In genomic region chr12:107271523-107271922, GRCh38 we compare ENCODE assay signal across 27 cellular contexts.
"Had no signal": no experiment of that assay in that cellular context is flagged by ENCODE, and none has a peak within 500 bp of the region (broad histone marks: within the 10 kb centered on the region; RNA-seq: fewer than 3 reads in every experiment).

No MANE protein-coding gene starts in this region.

- H3K4me3 ChIP-seq: stomach, suprapubic skin, testis, thoracic aorta, thyroid gland, tibial artery, tibial nerve, transverse colon, upper lobe of left lung, upper lobe of right lung, uterus, vagina had no signal

- H3K27me3 ChIP-seq: stomach, suprapubic skin, testis, thyroid gland, tibial artery, tibial nerve, transverse colon, upper lobe of left lung, upper lobe of right lung, uterus, vagina had no signal

- H3K9me3 ChIP-seq: stomach, suprapubic skin, testis, thoracic aorta, thyroid gland, tibial artery, tibial nerve, transverse colon, upper lobe of left lung, upper lobe of right lung, uterus, vagina had no signal

- FAIRE-seq: urothelium cell line had no signal

- DNase-seq: stimulated activated CD4-positive, alpha-beta T cell treated with anti-CD3 and anti-CD28 coated beads, Interleukin-2, amount 100 ng/mL, for 48 hours; stimulated activated CD4-positive, alpha-beta T cell treated with anti-CD3 and anti-CD28 coated beads, Interleukin-4, amount 100 ng/mL, for 1 hour; stimulated activated CD4-positive, alpha-beta T cell treated with anti-CD3 and anti-CD28 coated beads, Interleukin-4, amount 100 ng/mL, for 24 hours; stimulated activated CD4-positive, alpha-beta T cell treated with anti-CD3 and anti-CD28 coated beads, Interleukin-4, amount 100 ng/mL, for 4 hours; stimulated activated CD8-positive, alpha-beta memory T cell treated with anti-CD3 and anti-CD28 coated beads, Interleukin-4, amount 100 ng/mL, for 48 hours; stimulated activated naive B cell treated with anti-CD40 and anti-IgM and Interleukin-4, amounts not matched to agents 10 μg/mL and 1 μg/mL and 100 μg/mL, for 72 hours; stimulated activated naive CD4-positive, alpha-beta T cell; stimulated activated naive CD4-positive, alpha-beta T cell treated with Interleukin-2 at 50 U/mL for 16 hours; stimulated activated naive CD8-positive, alpha-beta T cell treated with anti-CD3 and anti-CD28 coated beads, Interleukin-15, amount 100 ng/mL, for 72 hours; stimulated activated naive CD8-positive, alpha-beta T cell treated with anti-CD3 and anti-CD28 coated beads, Interleukin-15, Interleukin-2, amounts not matched to agents 100 U/mL and 50 U/mL, for 24 hours; stomach; substantia nigra; testis; thyroid gland; tibial artery; transverse colon; trophoblast cell; upper lobe of left lung; upper lobe of right lung; uterus had no signal

- H3K36me3 ChIP-seq: stomach, suprapubic skin, thoracic aorta, thyroid gland, tibial artery, tibial nerve, transverse colon, upper lobe of left lung, upper lobe of right lung, uterus, vagina had no signal

- H3K4me1 ChIP-seq: stomach, suprapubic skin, testis, thyroid gland, tibial artery, tibial nerve, transverse colon, upper lobe of left lung, upper lobe of right lung, uterus, vagina had no signal

- ATAC-seq: stimulated activated effector memory CD8-positive, alpha-beta T cell treated with anti-CD3 and anti-CD28 coated beads, Interleukin-12 subunit alpha, Interleukin-12 subunit beta, amount 100 ng/mL, for 72 hours; stimulated activated memory B cell treated with anti-CD40 and anti-IgM and Interleukin-4, amounts not matched to agents 10 μg/mL and 1 μg/mL and 100 μg/mL, for 72 hours; stimulated activated naive B cell treated with anti-CD40 and anti-IgM and Interleukin-4, amounts not matched to agents 10 μg/mL and 1 μg/mL and 100 μg/mL, for 72 hours; stimulated activated naive CD8-positive, alpha-beta T cell treated with anti-CD3 and anti-CD28 coated beads, Interleukin-15, amount 100 ng/mL, for 72 hours; stimulated activated naive CD8-positive, alpha-beta T cell treated with anti-CD3 and anti-CD28 coated beads, Interleukin-15, Interleukin-2, amounts not matched to agents 100 U/mL and 50 U/mL, for 24 hours; upper lobe of right lung had no signal

- H3K27ac ChIP-seq: stomach, suprapubic skin, testis, thoracic aorta, thyroid gland, tibial artery, tibial nerve, transverse colon, upper lobe of left lung, upper lobe of right lung, uterus, vagina had no signal
